ENCODE assay signal across 11 cellular contexts in the genomic region with DNA sequence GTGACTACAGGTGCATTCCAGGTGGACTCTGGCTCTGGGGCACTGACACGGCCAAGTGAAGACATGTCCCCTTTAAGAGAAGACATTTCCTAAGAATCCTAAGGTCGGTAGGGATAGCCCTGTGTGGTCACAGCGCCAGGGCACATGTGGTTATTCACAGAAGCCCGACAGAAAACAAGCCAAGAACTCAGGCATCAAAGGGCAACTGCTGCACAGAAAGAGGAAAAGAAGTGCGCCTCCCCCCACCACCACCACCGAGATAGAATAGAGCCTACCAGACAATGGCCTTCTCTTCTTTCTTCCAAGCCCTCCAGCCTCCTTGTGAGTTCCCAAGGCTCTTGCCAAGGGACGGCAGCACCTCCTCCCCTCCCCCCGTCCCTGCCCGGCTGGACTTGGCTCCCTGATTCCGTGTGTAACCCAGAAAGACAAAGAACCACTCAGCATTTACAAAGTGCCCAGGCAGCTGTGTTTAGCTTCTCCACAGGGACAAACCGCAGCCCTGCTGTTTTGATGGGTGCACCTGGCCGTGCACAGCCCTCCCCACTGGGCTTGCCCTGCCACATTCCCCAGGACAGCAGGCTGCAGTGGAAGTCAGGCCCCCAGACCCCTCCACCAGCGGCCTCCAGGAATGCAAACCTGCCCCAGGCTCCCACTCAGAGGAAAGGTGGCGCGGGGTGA. TPM values are rescaled to one million over a fixed set of nuclear protein-coding genes. Genes with fewer than 3 reads are reported as not detected.
DNase-seq lines count a peak whose midpoint lies in the region; ATAC-seq, FAIRE-seq and TF ChIP-seq lines count a peak whose summit lies in the region.
"Had no signal": no experiment of that assay in that cellular context is flagged by ENCODE, and none has a peak within 500 bp of the region (broad histone marks: within the 10 kb centered on the region; RNA-seq: fewer than 3 reads in every experiment).

No MANE protein-coding gene starts in this region.

- H3K9ac ChIP-seq in DND-41 (ENCODE audit: low read depth, low read length): no peak overlapping the region

- H3K9me3 Mint-ChIP-seq in osteocyte (ENCODE audit: unreplicated experiment) (no peaks in the 10 kb centered on the region), CD14-positive monocyte (no peaks in the 10 kb centered on the region)

- H3K4me1 Mint-ChIP-seq in osteocyte (ENCODE audit: unreplicated experiment) (peaks cover 19% of the 10 kb centered on the region), CD14-positive monocyte (no peaks in the 10 kb centered on the region)

- H3K9me3 ChIP-seq in DND-41 (ENCODE audit: insufficient read depth, low read length, severe bottlenecking): no peaks in the 10 kb centered on the region

- no peak for FAIRE-seq in frontal cortex (lab: Jason Lieb, UNC)

- no peaks in the 10 kb centered on the region for H3K79me2 ChIP-seq in DND-41 (ENCODE audit: insufficient read depth, low read length)

- H3K4me2 ChIP-seq in DND-41 (ENCODE audit: insufficient read depth, low read length): no peak overlapping the region

- H4K20me1 ChIP-seq in DND-41 (ENCODE audit: insufficient read depth, low read length): no peaks in the 10 kb centered on the region

- intact Hi-C loops in CD14-positive monocyte (cut with micrococcal nuclease): no loop called here

- H3K4me3 ChIP-seq in DND-41 (ENCODE audit: low read depth in 1 of 2, low read length in 2 of 2): no peak overlapping the region

- H2AFZ ChIP-seq in DND-41 (ENCODE audit: low read depth, low read length): no peak overlapping the region

- peaks cover 17% of the 10 kb centered on the region for H3K27me3 Mint-ChIP-seq in osteocyte (ENCODE audit: unreplicated experiment)
- H3K27me3 Mint-ChIP-seq in CD14-positive monocyte (ENCODE audit: low read depth in 3 of 3): peaks cover 10 to 12% (median 11%) of the 10 kb centered on the region in 3 donors

- H3K4me3 Mint-ChIP-seq in osteocyte (ENCODE audit: unreplicated experiment) (no peak overlapping the region), CD14-positive monocyte (no peak overlapping the region)

- peaks cover 1% of the 10 kb centered on the region for H3K27me3 ChIP-seq in DND-41 (ENCODE audit: insufficient read depth, low read length, poor library complexity)

- DNase-seq in DND-41: peak; percentile 61
- peak; percentile 53 for DNase-seq in NCI-H2196 treated with DMSO at 0.1 percent for 48 hours (lab: John Stamatoyannopoulos, UW; ENCODE audit: unreplicated experiment)
- peak; percentile 38 to 48 for DNase-seq in frontal cortex (ENCODE audit: low spot score in 2 of 2)
- DNase-seq in osteocyte (ENCODE audit: extremely low spot score, unreplicated experiment): no peak
- DNase-seq in Kasumi-1 (lab: John Stamatoyannopoulos, UW): no peak
- DNase-seq in CD14-positive monocyte (ENCODE audit: low spot score): no peak
- no peak for DNase-seq in NCI-H1048 (lab: John Stamatoyannopoulos, UW)
- DNase-seq in LoVo (ENCODE audit: low spot score): no peak
- DNase-seq: DMS153 had no signal

- peak; percentile 79 for ATAC-seq in DND-41 (ENCODE audit: insufficient read depth, low read depth)

- peak overlapping the region; percentile 33; the same call in 1 of the 2 replicates for H3K27ac ChIP-seq in DND-41 (ENCODE audit: low read length)

- H3K36me3 ChIP-seq in DND-41 (ENCODE audit: insufficient read depth, low read length): no peaks in the 10 kb centered on the region

- peak overlapping the region; percentile 44 for H3K27ac Mint-ChIP-seq in osteocyte (ENCODE audit: unreplicated experiment)
- H3K27ac Mint-ChIP-seq in CD14-positive monocyte: peak overlapping the region in 1 of 7 donors; percentile 23

- H3K36me3 Mint-ChIP-seq in osteocyte (ENCODE audit: unreplicated experiment) (no peaks in the 10 kb centered on the region), CD14-positive monocyte (no peaks in the 10 kb centered on the region)

- TF ChIP-seq CTCF in DND-41 (IDR thresholded peaks at IDR 0.05; ENCODE audit: borderline replicate concordance, extremely low read depth, low read length, poor library complexity, severe bottlenecking): no peak
- no peak for TF ChIP-seq CTCF in osteocyte (IDR thresholded peaks at IDR 0.05)
- no peak for TF ChIP-seq CTCF in CD14-positive monocyte (IDR thresholded peaks at IDR 0.05)

- H3K4me1 ChIP-seq in DND-41 (ENCODE audit: insufficient read depth, low read length): peaks cover 20% of the 10 kb centered on the region

RNA-seq across cellular contexts. Expression of a gene that starts 30.2 kb away (rescaled TPM):
- not detected for total RNA-seq in frontal cortex
- total RNA-seq in osteocyte: 0.21 and 1.7 TPM in 2 replicates
- polyA plus RNA-seq in CD14-positive monocyte: not detected
- total RNA-seq: fibroblast of villous mesenchyme, pulmonary artery endothelial cell had no signal

RNA-seq across cellular contexts. Expression of a gene that starts 51.7 kb away (rescaled TPM):
- total RNA-seq in frontal cortex (5.7 TPM), osteocyte (4.0 and 5.0 TPM in 2 replicates)
- 10 to 100 TPM; 60.5 to 73.3 TPM for polyA plus RNA-seq in CD14-positive monocyte

Comparison
In these comparisons a context has a peak if more than half of its experiments do, and no peak if none do; other contexts are left out.
1. DNase-seq: peak in DND-41 (single experiment), NCI-H2196 treated with DMSO at 0.1 percent for 48 hours (single experiment) and frontal cortex (2 of 2); none in osteocyte (single experiment), Kasumi-1 (0 of 2), CD14-positive monocyte (single experiment), NCI-H1048 (single experiment) and LoVo (single experiment).